Comparison of ENCODE assay signal across 17 cellular contexts in the genomic region with DNA sequence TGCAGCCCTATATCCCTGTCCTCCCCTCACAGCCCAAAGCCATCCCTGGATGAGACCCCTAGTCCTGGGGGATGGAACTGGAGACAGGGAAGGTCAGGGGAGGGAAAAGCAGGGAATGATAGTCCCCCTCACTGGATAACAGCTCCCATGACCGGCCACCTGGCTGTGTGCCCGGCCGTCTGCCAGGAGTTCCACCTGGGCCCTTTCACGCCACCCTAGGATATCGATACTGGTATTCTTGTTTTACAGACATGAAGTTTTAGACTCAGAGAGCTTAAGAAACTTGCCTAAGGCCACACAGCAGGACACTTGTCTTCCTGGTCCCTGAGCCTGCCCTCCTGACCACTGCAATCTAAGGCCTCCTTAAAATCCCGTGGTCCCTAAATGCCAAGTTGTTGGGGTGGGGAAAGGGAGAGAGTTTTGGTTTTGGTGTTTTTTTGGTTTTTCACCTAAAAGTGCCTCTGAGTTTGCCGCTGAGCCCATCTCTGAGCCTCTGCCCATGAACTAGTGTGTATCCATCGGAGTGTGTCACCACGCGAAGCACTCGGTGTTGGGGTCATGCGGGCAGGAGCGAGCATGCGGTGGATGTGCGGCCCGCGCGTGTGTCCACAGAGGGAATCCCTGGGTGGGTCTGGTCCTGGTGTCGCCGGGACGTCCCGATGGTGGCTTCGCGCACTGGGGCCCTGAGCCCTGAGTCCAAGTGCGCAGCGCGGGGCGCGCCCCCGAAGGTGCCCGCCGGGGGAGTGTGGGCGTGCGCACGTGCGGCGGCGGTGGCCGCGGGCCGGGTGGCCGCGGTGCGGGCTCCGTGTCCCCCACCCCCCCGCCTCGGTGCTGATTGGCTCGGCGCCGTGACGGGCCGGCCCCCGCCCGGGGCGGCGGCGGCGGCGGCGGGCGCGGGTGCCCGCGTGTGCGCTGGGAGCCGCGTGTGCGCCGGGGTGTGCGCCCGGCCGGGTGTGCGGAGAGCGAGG. TPM values are rescaled to one million over a fixed set of nuclear protein-coding genes. Genes with fewer than 3 reads are reported as not detected.
DNase-seq lines count a peak whose midpoint lies in the region; ATAC-seq and TF ChIP-seq lines count a peak whose summit lies in the region.
"Had no signal": no experiment of that assay in that cellular context is flagged by ENCODE, and none has a peak within 500 bp of the region (broad histone marks: within the 10 kb centered on the region; RNA-seq: fewer than 3 reads in every experiment).

EPHA8 (plus strand) TSS at position 906 of the 968 bp plus-strand sequence. CDS start 147 bp downstream, outside the sequence.

- no peak for ATAC-seq in GM21619 (IDR thresholded peaks at IDR 0.05; ENCODE audit: unreplicated experiment)
- ATAC-seq: left colon had no signal

- DNase-seq in CD4-positive, alpha-beta memory T cell: no peak
- DNase-seq in GM03348 (ENCODE audit: low spot score) (peak; percentile 35), mesothelial cell of epicardium (ENCODE audit: low spot score in 2 of 2, unreplicated experiment in 2 of 2) (no peak), tibial nerve (ENCODE audit: low spot score in 2 of 2) (no peak), GDM1 (lab: John Stamatoyannopoulos, UW) (no peak), prostate gland (ENCODE audit: low spot score) (no peak)
- no peak for DNase-seq in activated naive CD8-positive, alpha-beta T cell treated with anti-CD3 and anti-CD28 coated beads for 36 hours
- DNase-seq: activated CD4-positive, alpha-beta T cell treated with anti-CD3 and anti-CD28 coated beads, Interleukin-2, amount 50 U/mL, for 1 hour; activated naive CD4-positive, alpha-beta T cell treated with anti-CD3 and anti-CD28 coated beads, Interleukin-2, amount 10 ng/mL, durations not matched to agents 7 days and 5 days; cortex of kidney; left colon; NCI-H774; stimulated activated naive CD4-positive, alpha-beta T cell treated with Interleukin-2 at 50 U/mL for 16 hours had no signal

- H3K27ac Mint-ChIP-seq in CD4-positive, alpha-beta memory T cell: no peak within 1 kb of the TSS
- no peak within 1 kb of the TSS for H3K27ac Mint-ChIP-seq in activated naive CD8-positive, alpha-beta T cell treated with anti-CD3 and anti-CD28 coated beads for 36 hours
- H3K27ac Mint-ChIP-seq in mesothelial cell of epicardium: no peak within 1 kb of the TSS
- H3K27ac Mint-ChIP-seq: activated naive CD4-positive, alpha-beta T cell treated with anti-CD3 and anti-CD28 coated beads, Interleukin-2, amount 10 ng/mL, durations not matched to agents 7 days and 5 days had no signal

- POLR2A ChIA-PET in CD4-positive, alpha-beta memory T cell (lab: Charles Lee; ENCODE audit: partially characterized antibody): no interaction called here

- TF ChIP-seq POLR2A in tibial nerve (IDR thresholded peaks at IDR 0.05) (no peak), prostate gland (IDR thresholded peaks at IDR 0.05) (no peak)

- TF ChIP-seq CTCF in mesothelial cell of epicardium (IDR thresholded peaks at IDR 0.05; ENCODE audit: unreplicated experiment) (no peak), tibial nerve (IDR thresholded peaks at IDR 0.05) (no peak), prostate gland (IDR thresholded peaks at IDR 0.05) (no peak)

- no peak for TF ChIP-seq EP300 in tibial nerve (IDR thresholded peaks at IDR 0.05)

- no peak within 1 kb of the TSS for H3K4me3 ChIP-seq in CD4-positive, alpha-beta memory T cell (ENCODE audit: low read length in 2 of 2)
- H3K4me3 ChIP-seq in tibial nerve: no peak within 1 kb of the TSS
- no peak within 1 kb of the TSS for H3K4me3 ChIP-seq in prostate gland
- H3K4me3 ChIP-seq: SK-N-MC had no signal

- no peaks in the 10 kb centered on the region for H3K9me3 ChIP-seq in CD4-positive, alpha-beta memory T cell (ENCODE audit: control insufficient read depth in 1 of 2, low read length in 2 of 2)
- H3K9me3 ChIP-seq in tibial nerve (no peaks in the 10 kb centered on the region), prostate gland (no peaks in the 10 kb centered on the region)

- peaks cover 0 to 10% (median 5%) of the 10 kb centered on the region in 4 donors for H3K4me1 Mint-ChIP-seq in CD4-positive, alpha-beta memory T cell
- peaks cover 3% of the 10 kb centered on the region for H3K4me1 Mint-ChIP-seq in activated naive CD8-positive, alpha-beta T cell treated with anti-CD3 and anti-CD28 coated beads for 36 hours
- peaks cover 4% of the 10 kb centered on the region for H3K4me1 Mint-ChIP-seq in mesothelial cell of epicardium
- H3K4me1 Mint-ChIP-seq: activated naive CD4-positive, alpha-beta T cell treated with anti-CD3 and anti-CD28 coated beads, Interleukin-2, amount 10 ng/mL, durations not matched to agents 7 days and 5 days had no signal

- 10 to 37% methylated on average over 11 to 48 of the region's 74 CpGs for WGBS in tibial nerve, 2 donors
- 21% methylated on average over 24 of the region's 74 CpGs for WGBS in prostate gland

- no peaks in the 10 kb centered on the region for H3K36me3 ChIP-seq in CD4-positive, alpha-beta memory T cell (ENCODE audit: insufficient read depth, low read length)
- H3K36me3 ChIP-seq in tibial nerve (no peaks in the 10 kb centered on the region), prostate gland (no peaks in the 10 kb centered on the region)

- CTCF ChIA-PET in CD4-positive, alpha-beta memory T cell (lab: Charles Lee; ENCODE audit: partially characterized antibody): no interaction called here

- intact Hi-C loops in CD4-positive, alpha-beta memory T cell (cut with micrococcal nuclease): no loop called here
- intact Hi-C loops in prostate gland (cut with DNase I): no loop called here

- peak within 1 kb of the TSS in 5 of 8 donors; percentile 20 to 59 (median 44) for H3K4me3 Mint-ChIP-seq in CD4-positive, alpha-beta memory T cell
- peak within 1 kb of the TSS; percentile 5 for H3K4me3 Mint-ChIP-seq in activated naive CD8-positive, alpha-beta T cell treated with anti-CD3 and anti-CD28 coated beads for 36 hours
- H3K4me3 Mint-ChIP-seq in mesothelial cell of epicardium: peak within 1 kb of the TSS; percentile 68
- H3K4me3 Mint-ChIP-seq: activated naive CD4-positive, alpha-beta T cell treated with anti-CD3 and anti-CD28 coated beads, Interleukin-2, amount 10 ng/mL, durations not matched to agents 7 days and 5 days had no signal

- H3K9me3 Mint-ChIP-seq in CD4-positive, alpha-beta memory T cell: no peaks in the 10 kb centered on the region
- no peaks in the 10 kb centered on the region for H3K9me3 Mint-ChIP-seq in activated naive CD8-positive, alpha-beta T cell treated with anti-CD3 and anti-CD28 coated beads for 36 hours
- H3K9me3 Mint-ChIP-seq in mesothelial cell of epicardium: no peaks in the 10 kb centered on the region
- H3K9me3 Mint-ChIP-seq: activated naive CD4-positive, alpha-beta T cell treated with anti-CD3 and anti-CD28 coated beads, Interleukin-2, amount 10 ng/mL, durations not matched to agents 7 days and 5 days had no signal

- peaks cover 42 to 45% of the 10 kb centered on the region in 2 donors for H3K27me3 Mint-ChIP-seq in CD4-positive, alpha-beta memory T cell
- H3K27me3 Mint-ChIP-seq in activated naive CD8-positive, alpha-beta T cell treated with anti-CD3 and anti-CD28 coated beads for 36 hours: peaks cover 56% of the 10 kb centered on the region
- peaks cover 84% of the 10 kb centered on the region for H3K27me3 Mint-ChIP-seq in mesothelial cell of epicardium (ENCODE audit: low read depth)

- H3K36me3 Mint-ChIP-seq in CD4-positive, alpha-beta memory T cell: no peaks in the 10 kb centered on the region
- H3K36me3 Mint-ChIP-seq in activated naive CD8-positive, alpha-beta T cell treated with anti-CD3 and anti-CD28 coated beads for 36 hours: no peaks in the 10 kb centered on the region
- no peaks in the 10 kb centered on the region for H3K36me3 Mint-ChIP-seq in mesothelial cell of epicardium
- H3K36me3 Mint-ChIP-seq: activated naive CD4-positive, alpha-beta T cell treated with anti-CD3 and anti-CD28 coated beads, Interleukin-2, amount 10 ng/mL, durations not matched to agents 7 days and 5 days had no signal

- no peak within 1 kb of the TSS for H3K27ac ChIP-seq in CD4-positive, alpha-beta memory T cell (ENCODE audit: low read depth, low read length)
- H3K27ac ChIP-seq in tibial nerve (no peak within 1 kb of the TSS), prostate gland (no peak within 1 kb of the TSS)
- H3K27ac ChIP-seq: SK-N-MC had no signal

- H3K27me3 ChIP-seq in CD4-positive, alpha-beta memory T cell (ENCODE audit: insufficient read depth, low read length): peaks cover 19% of the 10 kb centered on the region
- H3K27me3 ChIP-seq in tibial nerve (peaks cover 0 to 90% of the 10 kb centered on the region in 2 donors), prostate gland (replicated peaks; ENCODE audit: insufficient read depth) (peaks cover 9% of the 10 kb centered on the region)

- H3K4me1 ChIP-seq in CD4-positive, alpha-beta memory T cell (ENCODE audit: insufficient read depth, low read length): no peaks in the 10 kb centered on the region
- H3K4me1 ChIP-seq in tibial nerve (peaks cover 0 to 13% (median 0%) of the 10 kb centered on the region in 4 donors), prostate gland (replicated peaks) (no peaks in the 10 kb centered on the region)

RNA-seq across cellular contexts. Expression of gene EPHA8, which starts in this region (rescaled TPM):
- not detected for total RNA-seq in CD4-positive, alpha-beta memory T cell
- not detected for polyA plus RNA-seq in CD4-positive, alpha-beta memory T cell
- total RNA-seq in activated naive CD8-positive, alpha-beta T cell treated with anti-CD3 and anti-CD28 coated beads for 36 hours: not detected
- total RNA-seq in mesothelial cell of epicardium (0.09 TPM in 1 of 3 replicates, not detected in the others), tibial nerve (not detected), prostate gland (1 to 10 TPM in 1 of 2 donors, under 1 TPM in 1; 0.05 to 4.1 TPM)
- total RNA-seq: fibroblast of villous mesenchyme, left colon, osteoblast had no signal

Comparison
In these comparisons a context has a peak if more than half of its experiments do, and no peak if none do; other contexts are left out.
1. H3K4me3 Mint-ChIP-seq: peak in every context shown above with its lines; median percentile 68 in mesothelial cell of epicardium; 44 in CD4-positive, alpha-beta memory T cell; 5 in activated naive CD8-positive, alpha-beta T cell treated with anti-CD3 and anti-CD28 coated beads for 36 hours.